ENCODE assay signal across 12 cellular contexts in genomic region chr2:209473930-209474419, GRCh38. TPM values are rescaled to one million over a fixed set of nuclear protein-coding genes. Genes with fewer than 3 reads are reported as not detected.
DNase-seq lines count a peak whose midpoint lies in the region; ATAC-seq and TF ChIP-seq lines count a peak whose summit lies in the region.
"Had no signal": no experiment of that assay in that cellular context is flagged by ENCODE, and none has a peak within 500 bp of the region (broad histone marks: within the 10 kb centered on the region; RNA-seq: fewer than 3 reads in every experiment).

No MANE protein-coding gene starts in this region.

- no peak overlapping the region for H2AFZ ChIP-seq in MM.1S (ENCODE audit: low read length)

- H3K4me1 ChIP-seq in MM.1S (ENCODE audit: low read length) = no peaks in the 10 kb centered on the region

- no peak overlapping the region for H3K4me2 ChIP-seq in MM.1S (ENCODE audit: low read depth, low read length)

- DNase-seq in AG10803 (ENCODE audit: low read depth) = peak; percentile 94
- DNase-seq in HT-29 (ENCODE audit: low spot score) = peak; percentile 44
- peak; percentile 77 for DNase-seq in SK-N-MC (ENCODE audit: low read depth, low spot score)
- peak; percentile 99 for DNase-seq in iris pigment epithelial cell (ENCODE audit: low read depth)
- DNase-seq in MM.1S = no peak
- DNase-seq in inferior parietal cortex (ENCODE audit: extremely low spot score) = no peak
- DNase-seq: GDM1, heart right ventricle, NCI-H526 had no signal

- H3K9ac ChIP-seq in SK-N-MC (ENCODE audit: insufficient read length) (peak overlapping the region; percentile 24), MM.1S (ENCODE audit: low read length) (no peak overlapping the region)

- H4K20me1 ChIP-seq in MM.1S (ENCODE audit: insufficient read depth, low read length) = no peaks in the 10 kb centered on the region

- no peak for TF ChIP-seq CTCF in AG10803 (conservative IDR thresholded peaks at IDR 0.05; ENCODE audit: low read length)
- no peak for TF ChIP-seq CTCF in MM.1S (IDR thresholded peaks at IDR 0.05; ENCODE audit: low read length)

- no peaks in the 10 kb centered on the region for H3K9me3 ChIP-seq in SK-N-MC (ENCODE audit: low read depth, low read length)
- no peaks in the 10 kb centered on the region for H3K9me3 ChIP-seq in MM.1S (replicated peaks; ENCODE audit: insufficient read depth, low read length)
- H3K9me3 ChIP-seq: HAP-1, heart right ventricle had no signal

- H3F3A ChIP-seq in MM.1S (ENCODE audit: insufficient read depth, low read length) = no peaks in the 10 kb centered on the region

- H3K27ac ChIP-seq in SK-N-MC (peak overlapping the region; percentile 78), MM.1S (ENCODE audit: low read length) (no peak overlapping the region)

- H3K4me3 ChIP-seq in AG10803 (ENCODE audit: low read length) = no peak overlapping the region
- H3K4me3 ChIP-seq in SK-N-MC = peak overlapping the region; percentile 65
- no peak overlapping the region for H3K4me3 ChIP-seq in MM.1S (ENCODE audit: low read length)
- H3K4me3 ChIP-seq: HAP-1, heart right ventricle had no signal

- H3K27me3 ChIP-seq in MM.1S (replicated peaks; ENCODE audit: insufficient read depth, low read length) = no peaks in the 10 kb centered on the region
- H3K27me3 ChIP-seq: heart right ventricle had no signal

- H3K9me2 ChIP-seq in MM.1S (replicated peaks; ENCODE audit: insufficient read depth, low read length) = no peaks in the 10 kb centered on the region

- H3K79me2 ChIP-seq in MM.1S (ENCODE audit: low read length) = no peaks in the 10 kb centered on the region

- H3K36me3 ChIP-seq in SK-N-MC (ENCODE audit: insufficient read depth, low read length) (no peaks in the 10 kb centered on the region), MM.1S (replicated peaks; ENCODE audit: insufficient read depth, low read length) (no peaks in the 10 kb centered on the region)
- H3K36me3 ChIP-seq: HAP-1, heart right ventricle had no signal

- ATAC-seq in HG02571 (IDR thresholded peaks at IDR 0.05; ENCODE audit: unreplicated experiment) (no peak), GM18861 (IDR thresholded peaks at IDR 0.05; ENCODE audit: unreplicated experiment) (no peak)

RNA-seq across cellular contexts. Expression of gene MAP2, which starts 50.1 kb away (rescaled TPM):
- 0.08 and 1.4 TPM in 2 replicates for total RNA-seq in HT-29 (2014; rRNA removed; shearing (Covaris generic))

Comparison
In these comparisons a context has a peak if more than half of its experiments do, and no peak if none do; other contexts are left out.
1. DNase-seq: peak in AG10803 (single experiment), HT-29 (single experiment), SK-N-MC (single experiment) and iris pigment epithelial cell (single experiment); none in MM.1S (single experiment) and inferior parietal cortex (single experiment).